20 cellular contexts compared by ENCODE assay signal in the genomic region with DNA sequence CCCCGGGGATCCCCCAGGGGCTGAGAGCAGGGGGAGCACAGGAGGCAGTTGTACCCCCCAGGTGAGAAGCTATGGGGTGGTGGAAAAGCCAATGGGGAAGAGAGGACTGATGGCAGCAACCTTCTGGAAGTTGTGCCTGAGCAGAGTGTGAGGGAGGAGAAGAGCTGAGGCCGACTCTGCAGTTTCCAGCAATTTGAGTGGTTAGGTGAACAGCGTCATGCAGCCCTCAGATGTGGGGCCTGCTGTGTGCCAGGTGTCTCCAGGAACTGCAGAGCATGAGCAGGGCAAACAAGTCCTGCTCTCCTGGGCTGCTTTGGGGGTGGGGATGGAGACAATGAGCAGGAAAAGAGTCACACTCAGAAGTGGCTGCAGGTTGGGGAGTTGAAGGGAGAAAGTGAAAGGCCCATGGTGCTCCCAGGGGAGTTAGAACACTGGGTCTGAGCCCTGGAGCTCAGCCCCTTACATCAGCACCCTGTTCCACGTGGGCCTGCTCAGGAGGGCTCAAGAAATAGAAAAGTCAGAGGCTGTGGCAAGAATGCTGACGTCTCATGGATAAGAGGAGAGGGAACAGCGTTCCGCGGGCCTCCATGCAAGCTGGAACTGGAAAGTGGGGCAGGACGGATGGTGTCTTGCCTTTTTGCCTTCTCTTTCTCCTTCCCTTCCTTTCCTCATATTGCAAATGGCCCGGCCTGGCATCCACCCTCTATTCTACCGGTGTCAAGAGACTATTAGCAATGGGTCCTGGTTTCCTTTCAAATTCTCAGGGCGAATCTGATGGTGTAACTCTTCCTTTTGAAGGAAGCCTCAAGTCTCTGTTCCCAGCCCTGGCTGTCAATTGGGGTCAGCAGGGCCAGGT. TPM values are rescaled to one million over a fixed set of nuclear protein-coding genes. Genes with fewer than 3 reads are reported as not detected.
DNase-seq lines count a peak whose midpoint lies in the region; ATAC-seq lines count a peak whose summit lies in the region.
"Had no signal": no experiment of that assay in that cellular context is flagged by ENCODE, and none has a peak within 500 bp of the region (broad histone marks: within the 10 kb centered on the region; RNA-seq: fewer than 3 reads in every experiment).

No MANE protein-coding gene starts in this region.

- no peak overlapping the region for H4K8ac ChIP-seq in trophoblast cell (ENCODE audit: low read depth, low read length)

- H3K23ac ChIP-seq in trophoblast cell (ENCODE audit: low read length), result no peak overlapping the region

- WGBS in trophoblast cell (ENCODE audit: extremely low coverage, insufficient coverage, insufficient read length), result no CpG with 5 or more reads among the region's 12 CpGs

- no peak overlapping the region for H2AFZ ChIP-seq in trophoblast cell (ENCODE audit: insufficient read depth, low read length, poor library complexity)

- H4K12ac ChIP-seq in trophoblast cell (ENCODE audit: low read depth, low read length), result no peak overlapping the region

- peak; percentile 22 for DNase-seq in COLO668 (lab: John Stamatoyannopoulos, UW; ENCODE audit: unreplicated experiment)
- peak; percentile 67 for DNase-seq in NCI-H345 (lab: John Stamatoyannopoulos, UW)
- peak; percentile 28 for DNase-seq in iPS-NIHi11 (ENCODE audit: low spot score)
- no peak for DNase-seq in NCI-H82 treated with DMSO at 0.1 percent for 48 hours (lab: John Stamatoyannopoulos, UW; ENCODE audit: unreplicated experiment)
- no peak for DNase-seq in trophoblast cell
- DNase-seq in anterior cingulate cortex (lab: John Stamatoyannopoulos, UW), result no peak
- DNase-seq: activated CD4-positive, alpha-beta T cell treated with anti-CD3 and anti-CD28 coated beads for 48 hours; activated CD8-positive, alpha-beta memory T cell treated with anti-CD3 and anti-CD28 coated beads, Interleukin-2, amount 50 U/mL, for 48 hours; CD4-positive, alpha-beta memory T cell; cerebellar nuclear complex; effector CD8-positive, alpha-beta T cell; kidney glomerular epithelial cell; midbrain; NCI-H1694; NCI-H526; Peyer's patch; retina; uterus had no signal

- no peak overlapping the region for H2BK120ac ChIP-seq in trophoblast cell (ENCODE audit: insufficient read depth, low read length, poor library complexity)

- H3K79me2 ChIP-seq in trophoblast cell (ENCODE audit: control insufficient read depth, insufficient read depth, low read length, poor library complexity), result peaks cover 16% of the 10 kb centered on the region

- no peak overlapping the region for H3K4me3 ChIP-seq in trophoblast cell (ENCODE audit: low read depth, low read length)
- H3K4me3 ChIP-seq: Peyer's patch, uterus had no signal

- no peaks in the 10 kb centered on the region for H3K36me3 ChIP-seq in trophoblast cell (ENCODE audit: control insufficient read depth in 1 of 2, insufficient read depth in 2 of 2, low read length in 2 of 2)
- H3K36me3 ChIP-seq: Peyer's patch, uterus had no signal

- no peak overlapping the region for H4K91ac ChIP-seq in trophoblast cell (ENCODE audit: low read depth, low read length)

- no peak overlapping the region for H3K14ac ChIP-seq in trophoblast cell (ENCODE audit: low read length)

- no peak overlapping the region for H3K4me2 ChIP-seq in trophoblast cell (ENCODE audit: low read length)

- peaks cover 15 to 18% of the 10 kb centered on the region in 2 experiments for H3K4me1 ChIP-seq in trophoblast cell (ENCODE audit: control insufficient read depth in 1 of 2, insufficient read depth in 2 of 2, low read length in 2 of 2)
- H3K4me1 ChIP-seq: uterus had no signal

- peaks cover 16% of the 10 kb centered on the region for H3K79me1 ChIP-seq in trophoblast cell (ENCODE audit: low read length)

- H2BK12ac ChIP-seq in trophoblast cell (ENCODE audit: low read length), result no peak overlapping the region

- H3K4ac ChIP-seq in trophoblast cell (ENCODE audit: low read depth, low read length), result no peak overlapping the region

- no peaks in the 10 kb centered on the region for H3K27me3 ChIP-seq in trophoblast cell (ENCODE audit: insufficient read depth, low read length)
- H3K27me3 ChIP-seq: Peyer's patch, uterus had no signal

- no peaks in the 10 kb centered on the region for H3K9me3 ChIP-seq in trophoblast cell (ENCODE audit: insufficient read depth, low read depth, low read length)
- H3K9me3 ChIP-seq: Peyer's patch, uterus had no signal

- no peak overlapping the region for H2BK5ac ChIP-seq in trophoblast cell (ENCODE audit: low read depth, low read length, poor library complexity)

- no peak overlapping the region for H3K27ac ChIP-seq in trophoblast cell (ENCODE audit: low read depth, low read length)
- H3K27ac ChIP-seq: Peyer's patch, uterus had no signal

- no peak overlapping the region for H3K9ac ChIP-seq in trophoblast cell (ENCODE audit: low read length)

- H3K18ac ChIP-seq in trophoblast cell (ENCODE audit: low read length), result no peak overlapping the region

- peak; percentile 49 for ATAC-seq in GM21786 (IDR thresholded peaks at IDR 0.05; ENCODE audit: unreplicated experiment)
- no peak for ATAC-seq in GM19463 (IDR thresholded peaks at IDR 0.05; ENCODE audit: unreplicated experiment)

- no peak overlapping the region for H2AK5ac ChIP-seq in trophoblast cell (ENCODE audit: low read length)

RNA-seq across cellular contexts. Expression of gene AFAP1L2, which starts 4.0 kb away (rescaled TPM):
- 41.9 and 43.1 TPM in 2 replicates for polyA plus RNA-seq in trophoblast cell (2013)

Comparison
In these comparisons a context has a peak if more than half of its experiments do, and no peak if none do; other contexts are left out.
1. DNase-seq: peak in COLO668 (single experiment), NCI-H345 (single experiment) and iPS-NIHi11 (single experiment); none in NCI-H82 treated with DMSO at 0.1 percent for 48 hours (single experiment), trophoblast cell (0 of 2) and anterior cingulate cortex (0 of 58).